ENCODE assay signal across 1 cellular context in genomic region chr5:155260798-155261197, GRCh38.
TF ChIP-seq lines count a peak whose summit lies in the region.

No MANE protein-coding gene starts in this region.

TF ChIP-seq in GM23338, 12 proteins besides CTCF, POLR2A, EP300 and RAD21 (continued from another document):
- peak; percentile 98 for TF ChIP-seq ZNF462 (CRISPR knock-in tag; IDR thresholded peaks at IDR 0.05)
- no peak for TF ChIP-seq ZNF331 (CRISPR knock-in tag; IDR thresholded peaks at IDR 0.05; ENCODE audit: low read depth)
- TF ChIP-seq REST (IDR thresholded peaks at IDR 0.05; ENCODE audit: unreplicated experiment): no peak
- no peak for TF ChIP-seq EZH2 (IDR thresholded peaks at IDR 0.05; ENCODE audit: low read depth, unreplicated experiment)
- TF ChIP-seq EZH2phosphoT487 (IDR thresholded peaks at IDR 0.05; ENCODE audit: unreplicated experiment): no peak
- peak; percentile 35; the same call in 1 of the 2 replicates for TF ChIP-seq CREB1 (CRISPR knock-in tag; IDR thresholded peaks at IDR 0.05; ENCODE audit: low read depth)
